8 cellular contexts compared by ENCODE assay signal in the genomic region with DNA sequence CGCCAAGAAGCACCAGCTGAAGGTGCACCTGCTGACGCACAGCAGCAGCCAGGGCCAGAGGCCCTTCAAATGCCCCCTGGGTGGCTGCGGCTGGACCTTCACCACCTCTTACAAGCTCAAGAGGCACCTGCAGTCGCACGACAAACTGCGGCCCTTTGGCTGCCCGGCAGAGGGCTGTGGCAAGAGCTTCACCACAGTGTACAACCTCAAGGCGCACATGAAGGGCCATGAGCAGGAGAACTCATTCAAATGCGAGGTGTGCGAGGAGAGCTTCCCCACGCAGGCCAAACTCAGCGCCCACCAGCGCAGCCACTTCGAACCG. TPM values are rescaled to one million over a fixed set of nuclear protein-coding genes. Genes with fewer than 3 reads are reported as not detected.
DNase-seq lines count a peak whose midpoint lies in the region; ATAC-seq and TF ChIP-seq lines count a peak whose summit lies in the region.
"Not testable (repeated sequence)": the region's sequence is repeated elsewhere in the genome, so short reads cannot be mapped to it uniquely, and the experiment has no call there.

No MANE protein-coding gene starts in this region.

- not testable (repeated sequence) for TF ChIP-seq CTCF in CD8-positive, alpha-beta T cell (IDR thresholded peaks at IDR 0.05); spleen (IDR thresholded peaks at IDR 0.05 in 8 of 11, conservative IDR thresholded peaks at IDR 0.05 in 3 of 11)
- TF ChIP-seq CTCF in right lobe of liver (IDR thresholded peaks at IDR 0.05), result peak in 1 of 4 donors; percentile 4

- TF ChIP-seq POLR2A in right lobe of liver (IDR thresholded peaks at IDR 0.05); spleen (IDR thresholded peaks at IDR 0.05): not testable (repeated sequence)

- H3K27me3 Mint-ChIP-seq in CD8-positive, alpha-beta T cell (ENCODE audit: low read depth), result not testable (repeated sequence)

- 27% methylated on average over 3 of the region's 15 CpGs for WGBS in right lobe of liver (ENCODE audit: insufficient coverage, low coverage, low lambda C conversion rate, missing lambda C conversion rate)
- 29 to 60% (median 35%) methylated on average over 10 to 15 of the region's 15 CpGs; no CpG with 5 or more reads in 1 of the 5 donors for WGBS in spleen, 5 donors

- CTCF ChIA-PET in CD8-positive, alpha-beta T cell (lab: Charles Lee), result not testable (repeated sequence)

- H3K27ac Mint-ChIP-seq in CD8-positive, alpha-beta T cell, result peak overlapping the region; percentile 52

- H3K4me3 Mint-ChIP-seq in CD8-positive, alpha-beta T cell, result peak overlapping the region; percentile 62

- H3K27me3 ChIP-seq in CD8-positive, alpha-beta T cell (ENCODE audit: insufficient read depth, low read length); effector memory CD4-positive, alpha-beta T cell (replicated peaks; ENCODE audit: control insufficient read depth, insufficient read depth, low read length, poor library complexity, severe bottlenecking); right lobe of liver; spleen (replicated peaks in 1 of 7): not testable (repeated sequence)

- DNase-seq in CD8-positive, alpha-beta T cell, result peak in 3 of 7 experiments; percentile 13 to 22 (median 14)
- DNase-seq in NCI-H2196 treated with DMSO at 0.1 percent for 48 hours (lab: John Stamatoyannopoulos, UW; ENCODE audit: unreplicated experiment) (peak; percentile 22), right lobe of liver (peak in 1 of 3 donors; percentile 37)
- peak; percentile 19 to 27 for DNase-seq in activated CD4-positive, alpha-beta T cell treated with anti-CD3 and anti-CD28 coated beads, Interleukin-2, amount 50 U/mL, for 48 hours
- DNase-seq in effector memory CD4-positive, alpha-beta T cell, result peak in 1 of 3 donors; percentile 8
- DNase-seq in spleen, result not testable (repeated sequence)

- H3K4me1 ChIP-seq in CD8-positive, alpha-beta T cell (ENCODE audit: insufficient read depth, low read length), result peaks cover 20% of the 10 kb centered on the region
- not testable (repeated sequence) for H3K4me1 ChIP-seq in effector memory CD4-positive, alpha-beta T cell (ENCODE audit: control insufficient read depth, insufficient read depth, low read length, poor library complexity, severe bottlenecking); right lobe of liver
- peaks cover 6 to 43% (median 27%) of the 10 kb centered on the region in 6 donors for H3K4me1 ChIP-seq in spleen

- H3K4me1 Mint-ChIP-seq in CD8-positive, alpha-beta T cell (ENCODE audit: low read depth), result peaks cover 40% of the 10 kb centered on the region

- POLR2A ChIA-PET in CD8-positive, alpha-beta T cell (lab: Charles Lee), result interaction anchor here (0.6 kb wide), 1 partner anchor 280 kb away, joined by 3 read pairs; no protein-coding TSS in a partner anchor

- not testable (repeated sequence) for ATAC-seq in CD8-positive, alpha-beta T cell
- ATAC-seq in GM19397 (IDR thresholded peaks at IDR 0.05; ENCODE audit: unreplicated experiment) (peak; percentile 41), HG03108 (IDR thresholded peaks at IDR 0.05; ENCODE audit: unreplicated experiment) (peak; percentile 41), right lobe of liver (peak; percentile 25 to 55 (median 44))

- intact Hi-C loops in CD8-positive, alpha-beta T cell (cut with DNase I, micrococcal nuclease), result loop anchor here in 1 of 2 experiments (2.0 to 10.0 kb wide), 5 partner anchors 308 to 1878 kb away; partner anchors contain the start of genes FAAH2, RRAGB, UBQLN2 and ZXDA
- intact Hi-C loops in right lobe of liver (cut with DNase I); spleen (cut with DNase I; ENCODE audit: low total_unique reads): not testable (repeated sequence)

- peak overlapping the region; percentile 39 for H3K4me3 ChIP-seq in CD8-positive, alpha-beta T cell (ENCODE audit: low read depth, low read length)
- H3K4me3 ChIP-seq in effector memory CD4-positive, alpha-beta T cell (ENCODE audit: insufficient read depth, low read depth, low read length, poor library complexity, severe bottlenecking), result peak overlapping the region; percentile 46
- peak overlapping the region; percentile 39 to 68 (median 56) for H3K4me3 ChIP-seq in right lobe of liver
- H3K4me3 ChIP-seq in spleen, result peak overlapping the region; percentile 1 to 75 (median 46)

- H3K27ac ChIP-seq in CD8-positive, alpha-beta T cell (ENCODE audit: low read depth, low read length), result not testable (repeated sequence)
- peak overlapping the region; percentile 61 for H3K27ac ChIP-seq in effector memory CD4-positive, alpha-beta T cell (ENCODE audit: insufficient read depth, low read length, poor library complexity, severe bottlenecking)
- peak overlapping the region; percentile 84 to 93 (median 85) for H3K27ac ChIP-seq in right lobe of liver
- peak overlapping the region; percentile 0 to 94 (median 91) for H3K27ac ChIP-seq in spleen

- H3K36me3 ChIP-seq in CD8-positive, alpha-beta T cell (ENCODE audit: insufficient read depth, low read length); effector memory CD4-positive, alpha-beta T cell (ENCODE audit: control insufficient read depth, insufficient read depth, low read length); right lobe of liver; spleen: not testable (repeated sequence)

- not testable (repeated sequence) for H3K9me3 ChIP-seq in CD8-positive, alpha-beta T cell (ENCODE audit: low read length); effector memory CD4-positive, alpha-beta T cell (ENCODE audit: control insufficient read depth, low read length); right lobe of liver; spleen

- peaks cover 26% of the 10 kb centered on the region for H3K36me3 Mint-ChIP-seq in CD8-positive, alpha-beta T cell

- H3K9me3 Mint-ChIP-seq in CD8-positive, alpha-beta T cell, result not testable (repeated sequence)

RNA-seq across cellular contexts. Expression of gene ZXDB, which starts 1.0 kb away (rescaled TPM):
- 10 to 100 TPM; 27.7 to 30.2 TPM for total RNA-seq in CD8-positive, alpha-beta T cell
- total RNA-seq in right lobe of liver, result 10 to 100 TPM in 4 of 6 experiments, 1 to 10 TPM in 2; 3.8 to 13.8 (median 11.2) TPM
- total RNA-seq in spleen, result 10 to 100 TPM in 3 of 7 donors, 1 to 10 TPM in 4; 7.7 to 12.2 (median 9.7) TPM
- 1 to 10 TPM; 3.0 to 3.4 (median 3.3) TPM for polyA plus RNA-seq in spleen
